In the genomic region with DNA sequence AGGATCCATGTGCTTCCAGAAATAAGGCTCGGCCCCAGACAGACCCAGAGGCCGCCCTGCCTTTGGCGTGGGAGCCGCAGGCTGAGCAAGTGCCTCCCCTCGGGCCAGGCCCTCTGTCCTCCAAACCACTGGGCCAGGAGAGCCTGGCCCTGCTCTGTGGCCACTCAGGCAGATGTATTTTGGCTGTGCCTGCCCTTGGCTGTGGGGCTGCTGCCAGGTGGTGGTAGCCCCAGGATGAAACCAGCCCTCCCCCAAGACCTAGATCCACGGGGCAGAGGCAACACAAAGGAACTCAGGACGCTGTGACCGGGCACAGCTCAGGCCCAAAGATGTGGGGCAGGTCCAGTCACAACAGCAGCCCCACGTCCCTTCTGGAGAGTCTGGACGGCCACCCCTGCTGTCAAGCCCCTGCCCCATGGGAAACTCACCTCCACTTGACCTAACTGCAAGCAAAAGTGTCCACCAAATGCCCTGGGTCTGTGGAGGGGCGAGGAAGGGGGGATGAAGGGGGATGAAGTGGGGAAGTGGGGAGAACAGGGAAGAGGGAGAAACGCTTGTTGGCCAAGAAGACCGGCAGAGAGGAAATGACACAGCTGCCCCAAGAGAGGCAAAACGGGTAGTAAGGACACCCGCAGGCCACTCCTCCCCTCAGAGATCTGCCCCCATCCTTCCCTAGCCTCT, we compare ENCODE assay signal across 9 cellular contexts. TPM values are rescaled to one million over a fixed set of nuclear protein-coding genes. Genes with fewer than 3 reads are reported as not detected.
A peak's percentile ranks its signal among the peaks of the same experiment; 100 is the strongest.
DNase-seq lines count a peak whose midpoint lies in the region; ATAC-seq lines count a peak whose summit lies in the region.
"Had no signal": no experiment of that assay in that cellular context is flagged by ENCODE, and none has a peak within 500 bp of the region (broad histone marks: within the 10 kb centered on the region; RNA-seq: fewer than 3 reads in every experiment).

No MANE protein-coding gene starts in this region.

- H3K27ac Mint-ChIP-seq in activated T-helper 2 cell treated with anti-CD3 and anti-CD28 coated beads, Interferon-gamma antibody, Interleukin-2, Interleukin-4, amounts not matched to agents 10 μg/mL and 5 μg/mL and 100 μg/mL, durations not matched to agents 14 hours and 24 hours and 36 hours, result peak overlapping the region; percentile 81

- H3K27ac ChIP-seq in aorta (ENCODE audit: low read depth in 1 of 2, low read length in 2 of 2), result peak overlapping the region in 1 of 2 donors; percentile 5

- H3K36me3 Mint-ChIP-seq in activated T-helper 2 cell treated with anti-CD3 and anti-CD28 coated beads, Interferon-gamma antibody, Interleukin-2, Interleukin-4, amounts not matched to agents 10 μg/mL and 5 μg/mL and 100 μg/mL, durations not matched to agents 14 hours and 24 hours and 36 hours (ENCODE audit: low read depth), result peaks cover 9% of the 10 kb centered on the region

- H3K4me3 Mint-ChIP-seq in activated T-helper 2 cell treated with anti-CD3 and anti-CD28 coated beads, Interferon-gamma antibody, Interleukin-2, Interleukin-4, amounts not matched to agents 10 μg/mL and 5 μg/mL and 100 μg/mL, durations not matched to agents 14 hours and 24 hours and 36 hours (ENCODE audit: low read depth), result no peak overlapping the region

- ATAC-seq in GM18868 (IDR thresholded peaks at IDR 0.05; ENCODE audit: unreplicated experiment) (peak; percentile 35), HG03108 (IDR thresholded peaks at IDR 0.05; ENCODE audit: unreplicated experiment) (peak; percentile 50), aorta (ENCODE audit: low FRiP score) (peak; percentile 56)
- ATAC-seq: Panc1 had no signal

- no peaks in the 10 kb centered on the region for H3K9me3 ChIP-seq in aorta (ENCODE audit: control insufficient read depth, low read length)

- H3K27me3 Mint-ChIP-seq in activated T-helper 2 cell treated with anti-CD3 and anti-CD28 coated beads, Interferon-gamma antibody, Interleukin-2, Interleukin-4, amounts not matched to agents 10 μg/mL and 5 μg/mL and 100 μg/mL, durations not matched to agents 14 hours and 24 hours and 36 hours (ENCODE audit: low read depth), result no peaks in the 10 kb centered on the region

- H3K4me1 Mint-ChIP-seq in activated T-helper 2 cell treated with anti-CD3 and anti-CD28 coated beads, Interferon-gamma antibody, Interleukin-2, Interleukin-4, amounts not matched to agents 10 μg/mL and 5 μg/mL and 100 μg/mL, durations not matched to agents 14 hours and 24 hours and 36 hours (ENCODE audit: low read depth), result peaks cover 25% of the 10 kb centered on the region

- no peak overlapping the region for H3K4me3 ChIP-seq in aorta (ENCODE audit: low read length in 2 of 2)

- no peaks in the 10 kb centered on the region for H3K36me3 ChIP-seq in aorta (ENCODE audit: control insufficient read depth in 1 of 2, insufficient read depth in 2 of 2, low read length in 1 of 2)

- H3K4me1 ChIP-seq in aorta (ENCODE audit: control insufficient read depth in 1 of 2, insufficient read depth in 2 of 2, low read length in 2 of 2), result no peaks in the 10 kb centered on the region

- H3K9me3 Mint-ChIP-seq in activated T-helper 2 cell treated with anti-CD3 and anti-CD28 coated beads, Interferon-gamma antibody, Interleukin-2, Interleukin-4, amounts not matched to agents 10 μg/mL and 5 μg/mL and 100 μg/mL, durations not matched to agents 14 hours and 24 hours and 36 hours, result no peaks in the 10 kb centered on the region

- intact Hi-C loops in activated T-helper 2 cell treated with anti-CD3 and anti-CD28 coated beads, Interferon-gamma antibody, Interleukin-2, Interleukin-4, amounts not matched to agents 10 μg/mL and 5 μg/mL and 100 μg/mL, durations not matched to agents 14 hours and 24 hours and 36 hours (cut with micrococcal nuclease), result no loop called here
- intact Hi-C loops in aorta (cut with DNase I), result no loop called here

- no peak for DNase-seq in activated T-helper 2 cell treated with anti-CD3 and anti-CD28 coated beads, Interferon-gamma antibody, Interleukin-2, Interleukin-4, amounts not matched to agents 10 μg/mL and 5 μg/mL and 100 μg/mL, durations not matched to agents 14 hours and 24 hours and 36 hours (ENCODE audit: low spot score)
- DNase-seq in kidney tubule cell (ENCODE audit: low spot score) (peak; percentile 46), aorta (peak in 1 of 2 donors; percentile 77), NCI-H146 (lab: John Stamatoyannopoulos, UW) (no peak), H4 (ENCODE audit: low spot score) (no peak)
- no peak for DNase-seq in effector CD4-positive, alpha-beta T cell

- 49 to 50% methylated on average over 15 of the region's 15 CpGs for WGBS in aorta, 2 donors

- H3K27me3 ChIP-seq in aorta (ENCODE audit: control insufficient read depth in 1 of 2, insufficient read depth in 2 of 2, low read length in 1 of 2), result no peaks in the 10 kb centered on the region

RNA-seq across cellular contexts. Expression of a gene that starts 23.9 kb away (rescaled TPM):
- total RNA-seq in activated T-helper 2 cell treated with anti-CD3 and anti-CD28 coated beads, Interferon-gamma antibody, Interleukin-2, Interleukin-4, amounts not matched to agents 10 μg/mL and 5 μg/mL and 100 μg/mL, durations not matched to agents 14 hours and 24 hours and 36 hours, result 44.3 and 44.9 TPM in 2 replicates
- total RNA-seq in aorta, result 10 to 100 TPM; 38.5 to 38.8 TPM
- polyA plus RNA-seq in aorta, result 10 to 100 TPM; 16.0 to 29.1 TPM
- 17.6 and 18.8 TPM in 2 replicates for total RNA-seq in H4 (2014; rRNA removed; shearing (Covaris generic))
